Comparison of ENCODE assay signal across 1 cellular context in the genomic region with DNA sequence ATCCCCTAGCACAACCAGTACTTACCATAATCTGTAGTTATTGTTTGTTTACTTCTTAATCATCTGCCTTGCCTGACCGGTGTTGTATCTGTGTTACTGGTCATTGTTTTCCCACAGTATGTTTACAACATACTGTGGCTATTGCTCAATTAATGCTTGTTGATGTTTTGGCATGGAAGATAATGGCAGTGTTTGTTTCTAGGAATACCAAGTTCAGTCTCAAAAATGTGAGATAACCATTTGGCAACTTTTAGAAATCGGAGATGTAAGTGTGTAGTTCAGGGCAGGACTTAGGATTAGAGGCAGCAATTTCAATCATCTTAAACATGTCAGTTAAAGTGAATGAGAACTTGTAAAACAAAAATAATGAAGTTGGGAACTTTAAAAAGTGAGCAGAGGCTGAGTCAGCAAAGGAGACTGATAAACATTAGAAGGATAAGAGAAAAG.
TF ChIP-seq lines count a peak whose summit lies in the region.

No MANE protein-coding gene starts in this region.

TF ChIP-seq in HepG2, 621 proteins besides CTCF, POLR2A, EP300 and RAD21 (continued from another document):
- TF ChIP-seq, protein P1, sequence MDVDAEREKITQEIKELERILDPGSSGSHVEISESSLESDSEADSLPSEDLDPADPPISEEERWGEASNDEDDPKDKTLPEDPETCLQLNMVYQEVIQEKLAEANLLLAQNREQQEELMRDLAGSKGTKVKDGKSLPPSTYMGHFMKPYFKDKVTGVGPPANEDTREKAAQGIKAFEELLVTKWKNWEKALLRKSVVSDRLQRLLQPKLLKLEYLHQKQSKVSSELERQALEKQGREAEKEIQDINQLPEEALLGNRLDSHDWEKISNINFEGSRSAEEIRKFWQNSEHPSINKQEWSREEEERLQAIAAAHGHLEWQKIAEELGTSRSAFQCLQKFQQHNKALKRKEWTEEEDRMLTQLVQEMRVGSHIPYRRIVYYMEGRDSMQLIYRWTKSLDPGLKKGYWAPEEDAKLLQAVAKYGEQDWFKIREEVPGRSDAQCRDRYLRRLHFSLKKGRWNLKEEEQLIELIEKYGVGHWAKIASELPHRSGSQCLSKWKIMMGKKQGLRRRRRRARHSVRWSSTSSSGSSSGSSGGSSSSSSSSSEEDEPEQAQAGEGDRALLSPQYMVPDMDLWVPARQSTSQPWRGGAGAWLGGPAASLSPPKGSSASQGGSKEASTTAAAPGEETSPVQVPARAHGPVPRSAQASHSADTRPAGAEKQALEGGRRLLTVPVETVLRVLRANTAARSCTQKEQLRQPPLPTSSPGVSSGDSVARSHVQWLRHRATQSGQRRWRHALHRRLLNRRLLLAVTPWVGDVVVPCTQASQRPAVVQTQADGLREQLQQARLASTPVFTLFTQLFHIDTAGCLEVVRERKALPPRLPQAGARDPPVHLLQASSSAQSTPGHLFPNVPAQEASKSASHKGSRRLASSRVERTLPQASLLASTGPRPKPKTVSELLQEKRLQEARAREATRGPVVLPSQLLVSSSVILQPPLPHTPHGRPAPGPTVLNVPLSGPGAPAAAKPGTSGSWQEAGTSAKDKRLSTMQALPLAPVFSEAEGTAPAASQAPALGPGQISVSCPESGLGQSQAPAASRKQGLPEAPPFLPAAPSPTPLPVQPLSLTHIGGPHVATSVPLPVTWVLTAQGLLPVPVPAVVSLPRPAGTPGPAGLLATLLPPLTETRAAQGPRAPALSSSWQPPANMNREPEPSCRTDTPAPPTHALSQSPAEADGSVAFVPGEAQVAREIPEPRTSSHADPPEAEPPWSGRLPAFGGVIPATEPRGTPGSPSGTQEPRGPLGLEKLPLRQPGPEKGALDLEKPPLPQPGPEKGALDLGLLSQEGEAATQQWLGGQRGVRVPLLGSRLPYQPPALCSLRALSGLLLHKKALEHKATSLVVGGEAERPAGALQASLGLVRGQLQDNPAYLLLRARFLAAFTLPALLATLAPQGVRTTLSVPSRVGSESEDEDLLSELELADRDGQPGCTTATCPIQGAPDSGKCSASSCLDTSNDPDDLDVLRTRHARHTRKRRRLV (CRISPR knock-in tag; IDR thresholded peaks at IDR 0.05), result no peak
TF ChIP-seq in HepG2: peak in this region for 2.
